34 cellular contexts compared by ENCODE assay signal in the genomic region with DNA sequence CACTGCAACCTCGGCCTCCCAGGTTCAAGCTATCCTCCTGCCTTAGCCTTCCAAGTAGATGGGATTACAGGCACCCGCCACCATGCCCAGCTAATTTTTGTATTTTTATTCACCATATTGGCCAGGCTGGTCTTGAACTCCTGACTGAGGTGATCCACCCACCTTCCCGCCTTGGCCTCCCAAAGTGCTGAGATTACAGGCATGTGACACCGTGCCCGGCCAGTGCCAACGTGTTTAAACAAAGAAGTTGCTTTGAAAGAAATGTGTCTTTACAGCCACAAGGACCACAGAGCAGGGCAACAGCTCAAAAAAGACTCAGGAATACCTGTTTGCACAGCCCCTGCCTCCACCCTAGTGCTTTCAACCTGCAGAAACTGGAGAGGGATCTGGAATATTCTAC. TPM values are rescaled to one million over a fixed set of nuclear protein-coding genes. Genes with fewer than 3 reads are reported as not detected.
"Had no signal": no experiment of that assay in that cellular context is flagged by ENCODE, and none has a peak within 500 bp of the region (broad histone marks: within the 10 kb centered on the region; RNA-seq: fewer than 3 reads in every experiment).

No MANE protein-coding gene starts in this region.

- H3K27me3 ChIP-seq: ascending aorta, cardiac muscle cell had no signal

- H3K9me3 Mint-ChIP-seq: activated B cell treated with CpG ODN at 0.5 μM for 24 hours; activated CD4-positive, alpha-beta memory T cell treated with anti-CD3 and anti-CD28 coated beads, Interleukin-2, amount 10 ng/mL, durations not matched to agents 7 days and 5 days; activated CD4-positive, alpha-beta T cell treated with anti-CD3 and anti-CD28 coated beads, Interleukin-2, amount 10 ng/mL, durations not matched to agents 7 days and 5 days; activated naive CD4-positive, alpha-beta T cell treated with anti-CD3 and anti-CD28 coated beads, Interleukin-2, amount 10 ng/mL, durations not matched to agents 7 days and 5 days; activated naive CD4-positive, alpha-beta T cell treated with anti-CD3 and anti-CD28 coated beads, Interleukin-2, amount 50 U/mL, for 24 hours; activated T-cell treated with anti-CD3 and anti-CD28 coated beads, Interleukin-2, amount 50 U/mL, for 24 hours; activated T-helper 2 cell treated with anti-CD3 and anti-CD28 coated beads, Interferon-gamma antibody, Interleukin-2, Interleukin-4, amounts not matched to agents 10 μg/mL and 5 μg/mL and 100 μg/mL, durations not matched to agents 14 hours and 24 hours and 36 hours; central memory CD8-positive, alpha-beta T cell; T-helper 1 cell treated with Interleukin-12 subunit alpha and Interleukin-12 subunit beta and Interleukin-4 antibody, amounts not matched to agents 30 μg/mL and 1 μg/mL, for 36 hours; T-helper 2 cell treated with Interferon-gamma antibody and Interleukin-4, amounts not matched to agents 5 μg/mL and 100 μg/mL, for 36 hours had no signal

- H3K4me3 Mint-ChIP-seq: activated B cell treated with CpG ODN at 0.5 μM for 24 hours; activated CD4-positive, alpha-beta memory T cell treated with anti-CD3 and anti-CD28 coated beads, Interleukin-2, amount 10 ng/mL, durations not matched to agents 7 days and 5 days; activated CD4-positive, alpha-beta T cell treated with anti-CD3 and anti-CD28 coated beads for 36 hours; activated CD4-positive, alpha-beta T cell treated with anti-CD3 and anti-CD28 coated beads, Interleukin-2, amount 10 ng/mL, durations not matched to agents 7 days and 5 days; activated CD8-positive, alpha-beta memory T cell treated with anti-CD3 and anti-CD28 coated beads, Interleukin-2, amount 10 ng/mL, durations not matched to agents 7 days and 5 days; activated CD8-positive, alpha-beta T cell treated with anti-CD3 and anti-CD28 coated beads, Interleukin-2, amount 10 ng/mL, durations not matched to agents 7 days and 5 days; activated naive CD4-positive, alpha-beta T cell treated with anti-CD3 and anti-CD28 coated beads, Interleukin-2, amount 10 ng/mL, durations not matched to agents 7 days and 5 days; activated naive CD4-positive, alpha-beta T cell treated with anti-CD3 and anti-CD28 coated beads, Interleukin-2, amount 50 U/mL, for 24 hours; activated naive CD8-positive, alpha-beta T cell; activated T-cell treated with anti-CD3 and anti-CD28 coated beads, Interleukin-2, amount 50 U/mL, for 24 hours; brain; central memory CD8-positive, alpha-beta T cell; T-helper 1 cell treated with Interleukin-12 subunit alpha and Interleukin-12 subunit beta and Interleukin-4 antibody, amounts not matched to agents 30 μg/mL and 1 μg/mL, for 36 hours; T-helper 2 cell treated with Interferon-gamma antibody and Interleukin-4, amounts not matched to agents 5 μg/mL and 100 μg/mL, for 36 hours had no signal

- H3K4me1 Mint-ChIP-seq: activated B cell treated with CpG ODN at 0.5 μM for 24 hours; activated CD4-positive, alpha-beta memory T cell treated with anti-CD3 and anti-CD28 coated beads, Interleukin-2, amount 10 ng/mL, durations not matched to agents 7 days and 5 days; activated CD4-positive, alpha-beta T cell treated with anti-CD3 and anti-CD28 coated beads, Interleukin-2, amount 10 ng/mL, durations not matched to agents 7 days and 5 days; activated CD8-positive, alpha-beta memory T cell treated with anti-CD3 and anti-CD28 coated beads, Interleukin-2, amount 10 ng/mL, durations not matched to agents 7 days and 5 days; activated naive CD4-positive, alpha-beta T cell treated with anti-CD3 and anti-CD28 coated beads, Interleukin-2, amount 10 ng/mL, durations not matched to agents 7 days and 5 days; activated naive CD4-positive, alpha-beta T cell treated with anti-CD3 and anti-CD28 coated beads, Interleukin-2, amount 50 U/mL, for 24 hours; central memory CD8-positive, alpha-beta T cell had no signal

- ATAC-seq: activated CD4-positive, alpha-beta T cell treated with anti-CD3 and anti-CD28 coated beads for 36 hours; activated CD8-positive, alpha-beta memory T cell treated with anti-CD3 and anti-CD28 coated beads, Interleukin-2, amount 10 ng/mL, durations not matched to agents 7 days and 5 days; activated CD8-positive, alpha-beta T cell treated with anti-CD3 and anti-CD28 coated beads, Interleukin-2, amount 10 ng/mL, durations not matched to agents 7 days and 5 days had no signal

- H3K27ac Mint-ChIP-seq: activated B cell treated with CpG ODN at 0.5 μM for 24 hours; activated CD4-positive, alpha-beta memory T cell treated with anti-CD3 and anti-CD28 coated beads, Interleukin-2, amount 10 ng/mL, durations not matched to agents 7 days and 5 days; activated CD4-positive, alpha-beta T cell treated with anti-CD3 and anti-CD28 coated beads for 36 hours; activated CD4-positive, alpha-beta T cell treated with anti-CD3 and anti-CD28 coated beads, Interleukin-2, amount 10 ng/mL, durations not matched to agents 7 days and 5 days; activated CD8-positive, alpha-beta memory T cell treated with anti-CD3 and anti-CD28 coated beads, Interleukin-2, amount 10 ng/mL, durations not matched to agents 7 days and 5 days; activated CD8-positive, alpha-beta T cell treated with anti-CD3 and anti-CD28 coated beads, Interleukin-2, amount 10 ng/mL, durations not matched to agents 7 days and 5 days; activated naive CD4-positive, alpha-beta T cell treated with anti-CD3 and anti-CD28 coated beads, Interleukin-2, amount 10 ng/mL, durations not matched to agents 7 days and 5 days; activated naive CD4-positive, alpha-beta T cell treated with anti-CD3 and anti-CD28 coated beads, Interleukin-2, amount 50 U/mL, for 24 hours; activated naive CD8-positive, alpha-beta T cell; activated T-cell treated with anti-CD3 and anti-CD28 coated beads, Interleukin-2, amount 50 U/mL, for 24 hours; activated T-helper 2 cell treated with anti-CD3 and anti-CD28 coated beads, Interferon-gamma antibody, Interleukin-2, Interleukin-4, amounts not matched to agents 10 μg/mL and 5 μg/mL and 100 μg/mL, durations not matched to agents 14 hours and 24 hours and 36 hours; brain; T-helper 2 cell treated with Interferon-gamma antibody and Interleukin-4, amounts not matched to agents 5 μg/mL and 100 μg/mL, for 36 hours had no signal

- H3K36me3 ChIP-seq: cardiac muscle cell had no signal

- H3K27ac ChIP-seq: ascending aorta, cardiac muscle cell, VCaP had no signal

- H3K27me3 Mint-ChIP-seq: activated B cell treated with CpG ODN at 0.5 μM for 24 hours; activated CD4-positive, alpha-beta memory T cell treated with anti-CD3 and anti-CD28 coated beads, Interleukin-2, amount 10 ng/mL, durations not matched to agents 7 days and 5 days; activated CD4-positive, alpha-beta T cell treated with anti-CD3 and anti-CD28 coated beads for 36 hours; activated CD4-positive, alpha-beta T cell treated with anti-CD3 and anti-CD28 coated beads, Interleukin-2, amount 10 ng/mL, durations not matched to agents 7 days and 5 days; activated CD8-positive, alpha-beta memory T cell treated with anti-CD3 and anti-CD28 coated beads, Interleukin-2, amount 10 ng/mL, durations not matched to agents 7 days and 5 days; activated naive CD4-positive, alpha-beta T cell treated with anti-CD3 and anti-CD28 coated beads, Interleukin-2, amount 10 ng/mL, durations not matched to agents 7 days and 5 days; activated naive CD4-positive, alpha-beta T cell treated with anti-CD3 and anti-CD28 coated beads, Interleukin-2, amount 50 U/mL, for 24 hours; activated naive CD8-positive, alpha-beta T cell; activated T-cell treated with anti-CD3 and anti-CD28 coated beads, Interleukin-2, amount 50 U/mL, for 24 hours; brain; central memory CD8-positive, alpha-beta T cell had no signal

- H3K4me3 ChIP-seq: ascending aorta, cardiac muscle cell had no signal

- H3K4me1 ChIP-seq: ascending aorta had no signal

- H3K9me3 ChIP-seq: ascending aorta had no signal

- DNase-seq: activated B cell treated with CpG ODN at 0.5 μM for 24 hours; activated CD4-positive, alpha-beta memory T cell treated with anti-CD3 and anti-CD28 coated beads, Interleukin-2, amount 10 ng/mL, durations not matched to agents 7 days and 5 days; activated CD4-positive, alpha-beta T cell treated with anti-CD3 and anti-CD28 coated beads for 36 hours; activated CD4-positive, alpha-beta T cell treated with anti-CD3 and anti-CD28 coated beads for 48 hours; activated CD4-positive, alpha-beta T cell treated with anti-CD3 and anti-CD28 coated beads, Interleukin-2, amount 10 ng/mL, durations not matched to agents 7 days and 5 days; activated CD4-positive, alpha-beta T cell treated with anti-CD3 and anti-CD28 coated beads, Interleukin-2, amount 50 U/mL, for 48 hours; activated CD4-positive, CD25-positive, alpha-beta regulatory T cell treated with anti-CD3 and anti-CD28 coated beads, Interleukin-2, amount 50 U/mL, for 72 hours; activated CD8-positive, alpha-beta memory T cell treated with anti-CD3 and anti-CD28 coated beads for 24 hours; activated CD8-positive, alpha-beta memory T cell treated with anti-CD3 and anti-CD28 coated beads, Interleukin-2, amount 10 ng/mL, durations not matched to agents 7 days and 5 days; activated CD8-positive, alpha-beta memory T cell treated with anti-CD3 and anti-CD28 coated beads, Interleukin-2, amount 50 U/mL, for 48 hours; activated CD8-positive, alpha-beta T cell treated with anti-CD3 and anti-CD28 coated beads, Interleukin-2, amount 10 ng/mL, durations not matched to agents 7 days and 5 days; activated effector memory CD4-positive, alpha-beta T cell treated with Interleukin-2 at 50 U/mL for 16 hours; activated gamma-delta T cell; activated naive CD4-positive, alpha-beta T cell treated with anti-CD3 and anti-CD28 coated beads, Interleukin-2, amount 10 ng/mL, durations not matched to agents 7 days and 5 days; activated naive CD4-positive, alpha-beta T cell treated with Interleukin-2 at 50 U/mL for 16 hours; activated T-cell treated with anti-CD3 and anti-CD28 coated beads, Interleukin-2, amount 50 U/mL, for 24 hours; activated T-cell treated with anti-CD3 and anti-CD28 coated beads, Interleukin-2, amount 50 U/mL, for 48 hours; amygdala; anterior cingulate cortex; caudate nucleus; cerebellar nuclear complex; T-helper 1 cell; T-helper 2 cell; T-helper 9 cell had no signal

RNA-seq across cellular contexts. Expression of a gene that starts 41.3 kb away (rescaled TPM):
- total RNA-seq: activated B cell treated with CpG ODN at 0.5 μM for 24 hours; activated CD4-positive, alpha-beta memory T cell treated with anti-CD3 and anti-CD28 coated beads, Interleukin-2, amount 10 ng/mL, durations not matched to agents 7 days and 5 days; activated CD8-positive, alpha-beta memory T cell treated with anti-CD3 and anti-CD28 coated beads, Interleukin-2, amount 10 ng/mL, durations not matched to agents 7 days and 5 days; activated T-helper 2 cell treated with anti-CD3 and anti-CD28 coated beads, Interferon-gamma antibody, Interleukin-2, Interleukin-4, amounts not matched to agents 10 μg/mL and 5 μg/mL and 100 μg/mL, durations not matched to agents 14 hours and 24 hours and 36 hours had no signal
